ENCODE assay signal across 8 cellular contexts in the genomic region with DNA sequence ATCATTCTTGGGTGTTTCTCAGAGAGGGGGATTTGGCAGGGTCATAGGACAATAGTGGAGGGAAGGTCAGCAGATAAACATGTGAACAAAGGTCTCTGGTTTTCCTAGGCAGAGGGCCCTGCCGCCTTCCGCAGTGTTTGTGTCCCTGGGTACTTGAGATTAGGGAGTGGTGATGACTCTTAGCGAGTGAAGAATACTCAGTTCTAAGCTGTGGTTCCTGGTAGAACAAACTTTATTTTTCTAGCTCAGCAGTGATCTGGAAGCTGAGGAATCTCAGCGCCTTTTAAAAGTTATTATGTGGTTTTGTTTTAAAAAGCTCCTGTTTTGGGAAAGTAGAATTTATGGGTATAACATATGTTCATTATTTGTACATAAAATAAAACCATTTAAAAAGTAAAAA. TPM values are rescaled to one million over a fixed set of nuclear protein-coding genes. Genes with fewer than 3 reads are reported as not detected.
A peak's percentile ranks its signal among the peaks of the same experiment; 100 is the strongest.
DNase-seq lines count a peak whose midpoint lies in the region; ATAC-seq, FAIRE-seq and TF ChIP-seq lines count a peak whose summit lies in the region.
"Not testable (repeated sequence)": the region's sequence is repeated elsewhere in the genome, so short reads cannot be mapped to it uniquely, and the experiment has no call there.
"Had no signal": no experiment of that assay in that cellular context is flagged by ENCODE, and none has a peak within 500 bp of the region (broad histone marks: within the 10 kb centered on the region; RNA-seq: fewer than 3 reads in every experiment).

No MANE protein-coding gene starts in this region.

- not testable (repeated sequence) for H3K27me3 ChIP-seq in SJSA1 (replicated peaks); K562 (ENCODE audit: control insufficient read depth in 2 of 2, insufficient read depth in 2 of 2, low read length in 2 of 2)

- not testable (repeated sequence) for TF ChIP-seq POLR2A in K562 (conservative IDR thresholded peaks at IDR 0.05)

- H3K4me3 ChIP-seq in SJSA1, K562: not testable (repeated sequence)

- TF ChIP-seq CTCF in K562 (IDR thresholded peaks at IDR 0.05 in 2 of 3, conservative IDR thresholded peaks at IDR 0.05 in 1 of 3; ENCODE audit: insufficient read depth in 2 of 3, low read depth in 1 of 3, low read length in 3 of 3); osteocyte (IDR thresholded peaks at IDR 0.05): not testable (repeated sequence)

- POLR2A ChIA-PET in K562 (lab: Yijun Ruan, JAX), result interaction anchor here (1.0 to 1.9 kb wide), 3 partner anchors 10 to 13 kb away, joined by 3 to 6 read pairs (median 6); no protein-coding TSS in a partner anchor

- ATAC-seq in K562, result not testable (repeated sequence)

- peak; percentile 12 for DNase-seq in EH (ENCODE audit: low read depth)
- DNase-seq in SJSA1 (ENCODE audit: low read depth in 1 of 2, low spot score in 2 of 2), result peak in 1 of 2 experiments; percentile 27
- not testable (repeated sequence) for DNase-seq in K562 (ENCODE audit: extremely low read depth in 1 of 4, low spot score in 3 of 4); osteocyte (ENCODE audit: extremely low spot score, unreplicated experiment)
- peak; percentile 49 for DNase-seq in fibroblast of peridontal ligament (ENCODE audit: extremely low read depth)
- DNase-seq in stromal cell of bone marrow (ENCODE audit: low read depth), result peak; percentile 44

- WGBS in K562 (ENCODE audit: insufficient coverage, low coverage, missing lambda C conversion rate), result 24% methylated on average over 4 of the region's 4 CpGs

- not testable (repeated sequence) for H3K4me3 Mint-ChIP-seq in osteocyte (ENCODE audit: unreplicated experiment)

- not testable (repeated sequence) for TF ChIP-seq EP300 in K562 (IDR thresholded peaks at IDR 0.05; ENCODE audit: low read length)

- H2AFZ ChIP-seq in K562 (ENCODE audit: low read depth, low read length), result not testable (repeated sequence)

- H3K4me1 ChIP-seq in SJSA1 (replicated peaks) (peaks cover 10% of the 10 kb centered on the region), K562 (replicated peaks in 1 of 2; ENCODE audit: control insufficient read depth in 2 of 2, insufficient read depth in 2 of 2, low read length in 2 of 2) (peaks cover 0 to 17% of the 10 kb centered on the region in 2 experiments; a peak in 2 of 5 replicates)

- in situ Hi-C loops in K562 (cut with MboI), result not testable (repeated sequence)

- not testable (repeated sequence) for TF ChIP-seq RAD21 in K562 (CRISPR knock-in tag; conservative IDR thresholded peaks at IDR 0.05 in 1 of 2, IDR thresholded peaks at IDR 0.05 in 1 of 2)

- H3K9me3 Mint-ChIP-seq in osteocyte (ENCODE audit: unreplicated experiment), result not testable (repeated sequence)

- not testable (repeated sequence) for H3K4me2 ChIP-seq in K562 (ENCODE audit: insufficient read depth, low read length)

- H3K4me1 Mint-ChIP-seq in osteocyte (ENCODE audit: unreplicated experiment), result peaks cover 47% of the 10 kb centered on the region

- not testable (repeated sequence) for H3K36me3 Mint-ChIP-seq in osteocyte (ENCODE audit: unreplicated experiment)

- H3K9me1 ChIP-seq in K562 (ENCODE audit: control insufficient read depth, insufficient read depth, low read length), result not testable (repeated sequence)

- H3K27ac Mint-ChIP-seq in osteocyte (ENCODE audit: unreplicated experiment), result peak overlapping the region; percentile 52

- not testable (repeated sequence) for H3K27me3 Mint-ChIP-seq in osteocyte (ENCODE audit: unreplicated experiment)

- intact Hi-C loops in K562 (cut with micrococcal nuclease), result not testable (repeated sequence)

- FAIRE-seq in K562 (lab: Jason Lieb, UNC), result not testable (repeated sequence)

- H3K36me3 ChIP-seq in SJSA1, result not testable (repeated sequence)
- H3K36me3 ChIP-seq in K562 (ENCODE audit: control insufficient read depth, insufficient read depth, low read length), result peaks cover 14% of the 10 kb centered on the region; the same call in 1 of the 3 replicates

- peak overlapping the region; percentile 5; the same call in 1 of the 2 replicates for H3K27ac ChIP-seq in SJSA1
- H3K27ac ChIP-seq in K562 (ENCODE audit: extremely low read depth, low read depth, low read length), result not testable (repeated sequence)

- not testable (repeated sequence) for H3K9ac ChIP-seq in K562 (ENCODE audit: insufficient read depth in 1 of 2, low read depth in 2 of 2, low read length in 2 of 2)

- CTCF ChIA-PET in K562 (lab: Yijun Ruan, JAX; ENCODE audit: low intra/inter-chr PET ratio), result not testable (repeated sequence)

- BruUV-seq in K562 (replicated peaks; lab: Mats Ljungman, UMichigan), result not testable (repeated sequence)

- H3K9me3 ChIP-seq in SJSA1 (replicated peaks); K562 (replicated peaks; ENCODE audit: control insufficient read depth, insufficient read depth, low read depth, low read length): not testable (repeated sequence)

- not testable (repeated sequence) for H3K79me2 ChIP-seq in K562 (ENCODE audit: control insufficient read depth, insufficient read depth, low read length)

- H4K20me1 ChIP-seq in K562 (replicated peaks; ENCODE audit: control insufficient read depth, insufficient read depth, low read length), result not testable (repeated sequence)

TF ChIP-seq in K562, 482 proteins besides CTCF, POLR2A, EP300 and RAD21:
- 0 out of 2 replicates have a peak, but pooled peaks have one; percentile 19 for TF ChIP-seq CBFA2T3 (IDR thresholded peaks at IDR 0.05)

RNA-seq across cellular contexts. Expression of a gene that starts 29.9 kb away (rescaled TPM):
- 0.13 and 1.4 TPM in 2 replicates for total RNA-seq in SJSA1 (2014; rRNA removed; shearing (Covaris generic))
- 26.1 and 74.5 TPM in 2 replicates for total RNA-seq in K562 (2011; cell fraction: chromatin; rRNA removed; ENCODE audit: low replicate concordance)
- total RNA-seq in K562 (2011; cell fraction: nucleolus; rRNA removed), result 83.4 and 97.6 TPM in 2 replicates
- total RNA-seq in K562 (2011; cell fraction: nucleoplasm; rRNA removed), result 68.4 and 69.2 TPM in 2 replicates
- total RNA-seq in K562 (2014; rRNA removed) (40.8 and 54.1 TPM in 2 replicates), K562 (2014; rRNA removed; fragmentation: Illumina TruSeq; extraction: Trizol) (17.5 and 22.7 TPM in 2 replicates), K562 (2015; rRNA removed; fragmentation: Illumina TruSeq; extraction: Trizol) (21.7 and 23.1 TPM in 2 replicates), K562 (2021) (91.3 and 91.6 TPM in 2 replicates), osteocyte (3.7 and 7.4 TPM in 2 replicates)
- polyA plus RNA-seq in K562 (2011; rRNA removed) (36.0 and 48.1 TPM in 2 replicates), K562 (2014; fragmentation: Illumina TruSeq; extraction: Trizol) (40.9 and 48.0 TPM in 2 replicates), K562 (2014; fragmentation: Nextera tagmentation; extraction: Ambion mirVana) (1 to 10 TPM; 8.8 to 9.0 TPM), K562 (2014; rRNA removed) (43.7 and 47.2 TPM in 2 replicates)
- 54.9 and 115 TPM in 2 replicates for polyA plus RNA-seq in K562 (2011; cell fraction: cytosol; rRNA removed)
- polyA plus RNA-seq in K562 (2011; cell fraction: nucleus; rRNA removed), result 12.4 and 19.5 TPM in 2 replicates
- 37.7 and 41.4 TPM in 2 replicates for polyA plus RNA-seq in K562 (2012)
- 19.0 and 26.6 TPM in 2 replicates for polyA minus RNA-seq in K562 (2011; rRNA and poly(A)+ RNA removed)
- polyA minus RNA-seq in K562 (2011; cell fraction: cytosol; rRNA and poly(A)+ RNA removed), result 46.3 and 70.4 TPM in 2 replicates
- 13.3 and 24.2 TPM in 2 replicates for polyA minus RNA-seq in K562 (2011; cell fraction: nucleus; rRNA and poly(A)+ RNA removed)
- total RNA-seq: A172, HT-29 had no signal
